In genomic region chr20:41137412-41138216, GRCh38 we compare ENCODE assay signal across 1 cellular context.
TF ChIP-seq lines count a peak whose summit lies in the region.

Gene PLCG1, plus strand, starts transcription at chr20:41137543. Its CDS starts 99 bp downstream, at chr20:41137642.

TF ChIP-seq in HepG2, 621 proteins besides CTCF, POLR2A, EP300 and RAD21 (continued from another document and continues in another):
- TF ChIP-seq HMGXB3 (CRISPR knock-in tag; IDR thresholded peaks at IDR 0.05; ENCODE audit: borderline replicate concordance) (peak; percentile 78; the same call in 1 of the 2 replicates), ETV5 (CRISPR knock-in tag; IDR thresholded peaks at IDR 0.05; ENCODE audit: borderline replicate concordance) (peak; percentile 72), ZBTB37 (CRISPR knock-in tag; IDR thresholded peaks at IDR 0.05) (no peak), ZNF556 (CRISPR knock-in tag; IDR thresholded peaks at IDR 0.05; ENCODE audit: borderline replicate concordance) (no peak; the same call in 1 of the 2 replicates), ZNF510 (CRISPR knock-in tag; IDR thresholded peaks at IDR 0.05; ENCODE audit: low read depth) (no peak), ZNF33A (CRISPR knock-in tag; IDR thresholded peaks at IDR 0.05; ENCODE audit: borderline replicate concordance) (no peak), ZSCAN29 (CRISPR knock-in tag; conservative IDR thresholded peaks at IDR 0.05) (0 out of 2 replicates have a peak, but pooled peaks have one; percentile 11), ZNF280B (CRISPR knock-in tag; IDR thresholded peaks at IDR 0.05; ENCODE audit: borderline replicate concordance) (peak; percentile 64; the same call in 1 of the 2 replicates), ZNF709 (CRISPR knock-in tag; IDR thresholded peaks at IDR 0.05) (no peak; the same call in 1 of the 2 replicates), RBAK (CRISPR knock-in tag; IDR thresholded peaks at IDR 0.05) (no peak), RNF2 (conservative IDR thresholded peaks at IDR 0.05; ENCODE audit: low read depth) (no peak; the same call in 1 of the 2 replicates), IRF2 (CRISPR knock-in tag; IDR thresholded peaks at IDR 0.05) (no peak; the same call in 1 of the 2 replicates), ZNF598 (CRISPR knock-in tag; IDR thresholded peaks at IDR 0.05; ENCODE audit: borderline replicate concordance) (0 out of 2 replicates have a peak, but pooled peaks have one; percentile 31), ZFP41 (CRISPR knock-in tag; IDR thresholded peaks at IDR 0.05; ENCODE audit: borderline replicate concordance) (0 out of 2 replicates have a peak, but pooled peaks have one; percentile 79), GLMP (CRISPR knock-in tag; IDR thresholded peaks at IDR 0.05; ENCODE audit: borderline replicate concordance) (no peak), SNRNP70 (IDR thresholded peaks at IDR 0.05; ENCODE audit: low read depth, low read length) (no peak), NFE2 (CRISPR knock-in tag; IDR thresholded peaks at IDR 0.05) (no peak), ZNF12 (CRISPR knock-in tag; IDR thresholded peaks at IDR 0.05) (peak; percentile 28; the same call in 1 of the 2 replicates), ZMAT3 (CRISPR knock-in tag; conservative IDR thresholded peaks at IDR 0.05) (0 out of 2 replicates have a peak, but pooled peaks have one; percentile 52), ZNF792 (CRISPR knock-in tag; IDR thresholded peaks at IDR 0.05) (no peak), NFIB (CRISPR knock-in tag; IDR thresholded peaks at IDR 0.05; ENCODE audit: borderline replicate concordance) (no peak), ZNF761 (CRISPR knock-in tag; conservative IDR thresholded peaks at IDR 0.05) (peak; percentile 67), ATF2 (CRISPR knock-in tag; IDR thresholded peaks at IDR 0.05) (0 out of 2 replicates have a peak, but pooled peaks have one; percentile 7), ATRX (CRISPR knock-in tag; IDR thresholded peaks at IDR 0.05; ENCODE audit: borderline replicate concordance) (no peak), ZNF646 (CRISPR knock-in tag; IDR thresholded peaks at IDR 0.05) (no peak), NR2F1 (CRISPR knock-in tag; IDR thresholded peaks at IDR 0.05) (peak in 1 of 2 experiments; percentile 12; a peak in 1 of 4 replicates), FOXP1 (IDR thresholded peaks at IDR 0.05) (no peak), FOXP1 (CRISPR knock-in tag; IDR thresholded peaks at IDR 0.05) (no peak), ZNF121 (CRISPR knock-in tag; IDR thresholded peaks at IDR 0.05) (0 out of 2 replicates have a peak, but pooled peaks have one; percentile 61), HOXA5 (CRISPR knock-in tag; IDR thresholded peaks at IDR 0.05) (peak; percentile 50; the same call in 1 of the 2 replicates), ZNF775 (CRISPR knock-in tag; IDR thresholded peaks at IDR 0.05; ENCODE audit: borderline replicate concordance) (no peak), MIER2 (CRISPR knock-in tag; IDR thresholded peaks at IDR 0.05) (no peak), ZNF180 (CRISPR knock-in tag; IDR thresholded peaks at IDR 0.05; ENCODE audit: borderline replicate concordance, low read depth) (no peak), TBP (CRISPR knock-in tag; IDR thresholded peaks at IDR 0.05) (0 out of 2 replicates have a peak, but pooled peaks have one; percentile 51), ZNF276 (CRISPR knock-in tag; IDR thresholded peaks at IDR 0.05; ENCODE audit: low read depth) (peak; percentile 8; the same call in 1 of the 2 replicates), MAFK (conservative IDR thresholded peaks at IDR 0.05 in 1 of 2, IDR thresholded peaks at IDR 0.05 in 1 of 2; ENCODE audit: low read length in 2 of 2) (no peak), ZNF672 (CRISPR knock-in tag; IDR thresholded peaks at IDR 0.05) (no peak; the same call in 1 of the 2 replicates), WIZ (CRISPR knock-in tag; IDR thresholded peaks at IDR 0.05) (peak; percentile 85)
